Comparison of ENCODE assay signal across 11 cellular contexts in the genomic region with DNA sequence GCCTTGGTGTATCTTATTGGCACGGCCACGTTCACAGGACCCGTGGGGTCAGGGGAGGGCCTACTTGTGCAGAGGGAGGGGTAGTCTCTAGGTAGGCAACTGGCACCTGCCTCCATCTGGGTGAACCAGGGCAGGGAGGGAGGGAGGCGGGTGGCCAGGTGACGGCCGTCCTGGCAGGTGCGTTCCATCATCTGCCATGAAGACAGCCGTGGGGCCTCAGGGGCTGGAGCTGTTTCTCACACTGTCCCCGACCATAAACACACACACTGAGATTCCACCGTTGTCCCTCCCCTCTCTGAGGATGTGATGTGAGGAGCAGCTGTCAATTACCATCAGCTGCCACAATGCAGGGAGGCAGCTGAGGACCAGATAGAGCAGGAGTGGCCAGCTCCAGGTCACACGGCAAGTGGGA. TPM values are rescaled to one million over a fixed set of nuclear protein-coding genes. Genes with fewer than 3 reads are reported as not detected.
A peak's percentile ranks its signal among the peaks of the same experiment; 100 is the strongest.
DNase-seq lines count a peak whose midpoint lies in the region; ATAC-seq and TF ChIP-seq lines count a peak whose summit lies in the region.
"Had no signal": no experiment of that assay in that cellular context is flagged by ENCODE, and none has a peak within 500 bp of the region (broad histone marks: within the 10 kb centered on the region; RNA-seq: fewer than 3 reads in every experiment).

No MANE protein-coding gene starts in this region.

- H3K4me1 ChIP-seq in colonic mucosa (peaks cover 35% of the 10 kb centered on the region), neural progenitor cell (peaks cover 8% of the 10 kb centered on the region)

- no peaks in the 10 kb centered on the region for H3K36me3 ChIP-seq in colonic mucosa
- no peaks in the 10 kb centered on the region for H3K36me3 ChIP-seq in neural progenitor cell

- ATAC-seq in GM21786 (IDR thresholded peaks at IDR 0.05; ENCODE audit: unreplicated experiment) (no peak), GM21529 (IDR thresholded peaks at IDR 0.05; ENCODE audit: unreplicated experiment) (no peak)

- H3K4me3 Mint-ChIP-seq in neural progenitor cell: no peak overlapping the region
- H3K4me3 Mint-ChIP-seq: activated CD4-positive, alpha-beta memory T cell treated with anti-CD3 and anti-CD28 coated beads for 36 hours had no signal

- H4K20me1 ChIP-seq in neural progenitor cell (ENCODE audit: low read depth): peaks cover 100% of the 10 kb centered on the region

- H3K4me3 ChIP-seq in AG04450 (ENCODE audit: low read depth, low read length) (no peak overlapping the region), colonic mucosa (no peak overlapping the region), neural progenitor cell (no peak overlapping the region)

- H3K27ac Mint-ChIP-seq in neural progenitor cell: peak overlapping the region; percentile 57
- H3K27ac Mint-ChIP-seq: activated CD4-positive, alpha-beta memory T cell treated with anti-CD3 and anti-CD28 coated beads for 36 hours had no signal

- peaks cover 2% of the 10 kb centered on the region for H3K27me3 Mint-ChIP-seq in neural progenitor cell (ENCODE audit: insufficient read depth, low read depth)
- H3K27me3 Mint-ChIP-seq: activated CD4-positive, alpha-beta memory T cell treated with anti-CD3 and anti-CD28 coated beads for 36 hours had no signal

- no peaks in the 10 kb centered on the region for H3K9me3 ChIP-seq in AG04450 (ENCODE audit: control insufficient read depth, insufficient read depth, low read length)
- H3K9me3 ChIP-seq in colonic mucosa: no peaks in the 10 kb centered on the region
- no peaks in the 10 kb centered on the region for H3K9me3 ChIP-seq in neural progenitor cell (ENCODE audit: low read depth)

- H3F3A ChIP-seq in neural progenitor cell (ENCODE audit: low read depth): no peaks in the 10 kb centered on the region

- no peaks in the 10 kb centered on the region for H3K9me3 Mint-ChIP-seq in neural progenitor cell
- H3K9me3 Mint-ChIP-seq: activated CD4-positive, alpha-beta memory T cell treated with anti-CD3 and anti-CD28 coated beads for 36 hours; CD14-positive monocyte had no signal

- no peak for DNase-seq in AG04450 (ENCODE audit: low read depth, low spot score)
- peak; percentile 35 for DNase-seq in NCI-H187 treated with DMSO at 0.1 percent for 48 hours (lab: John Stamatoyannopoulos, UW)
- no peak for DNase-seq in colonic mucosa
- DNase-seq in neural progenitor cell (ENCODE audit: low spot score): no peak
- no peak for DNase-seq in middle frontal gyrus (ENCODE audit: extremely low spot score, low spot score)
- DNase-seq in D341Med (ENCODE audit: low spot score): no peak
- DNase-seq: activated CD4-positive, alpha-beta memory T cell treated with anti-CD3 and anti-CD28 coated beads for 36 hours; stimulated activated CD4-positive, alpha-beta T cell treated with anti-CD3 and anti-CD28 coated beads, Interleukin-2, amount 100 ng/mL, for 24 hours had no signal

- peak overlapping the region; percentile 73 for H3K27ac ChIP-seq in AG04450 (ENCODE audit: low read depth, low read length)
- H3K27ac ChIP-seq in colonic mucosa: peak overlapping the region; percentile 53
- H3K27ac ChIP-seq in neural progenitor cell: no peak overlapping the region

- peaks cover 66% of the 10 kb centered on the region for H3K4me1 Mint-ChIP-seq in neural progenitor cell

- intact Hi-C loops in colonic mucosa (cut with DNase I): no loop called here

- no peak overlapping the region for H2AFZ ChIP-seq in neural progenitor cell (replicated peaks)

- H3K36me3 Mint-ChIP-seq in neural progenitor cell: peaks cover 5% of the 10 kb centered on the region
- H3K36me3 Mint-ChIP-seq: activated CD4-positive, alpha-beta memory T cell treated with anti-CD3 and anti-CD28 coated beads for 36 hours had no signal

- TF ChIP-seq CTCF in AG04450 (IDR thresholded peaks at IDR 0.05; ENCODE audit: low read depth, low read length) (no peak), colonic mucosa (IDR thresholded peaks at IDR 0.05) (no peak), neural progenitor cell (IDR thresholded peaks at IDR 0.05) (no peak)

- H3K27me3 ChIP-seq in AG04450 (ENCODE audit: control insufficient read depth, insufficient read depth, low read length): no peaks in the 10 kb centered on the region
- no peaks in the 10 kb centered on the region for H3K27me3 ChIP-seq in colonic mucosa
- H3K27me3 ChIP-seq in neural progenitor cell: no peaks in the 10 kb centered on the region

- peak overlapping the region; percentile 26 to 60 for H3K9ac ChIP-seq in colonic mucosa (ENCODE audit: low read depth in 2 of 2, low read length in 2 of 2)
- no peak overlapping the region for H3K9ac ChIP-seq in neural progenitor cell

- CTCF ChIA-PET in AG04450 (lab: Charles Lee): interaction anchor here (0.6 kb wide), 1 partner anchor 128 kb away, joined by 4 read pairs; no protein-coding TSS in a partner anchor

- POLR2A ChIA-PET in AG04450 (lab: Yijun Ruan, JAX): interaction anchor here (1.2 to 1.7 kb wide), 2 partner anchors 8 to 12 kb away, joined by 4 to 6 read pairs; no protein-coding TSS in a partner anchor

- H3K79me2 ChIP-seq in neural progenitor cell (ENCODE audit: low read depth): peaks cover 76% of the 10 kb centered on the region

- H3K4me2 ChIP-seq in neural progenitor cell: no peak overlapping the region

RNA-seq across cellular contexts. Expression of a gene that starts 32.8 kb away (rescaled TPM):
- 7.6 and 12.8 TPM in 2 replicates for polyA plus RNA-seq in AG04450 (2011; rRNA removed)
- polyA minus RNA-seq in AG04450 (2011; rRNA and poly(A)+ RNA removed): 16.5 and 21.3 TPM in 2 replicates
- total RNA-seq in colonic mucosa (10 to 100 TPM; 51.0 to 54.0 TPM), neural progenitor cell (ENCODE audit: low replicate concordance) (5.8 and 12.3 TPM in 2 replicates)
